Comparison of ENCODE assay signal across 28 cellular contexts in the genomic region with DNA sequence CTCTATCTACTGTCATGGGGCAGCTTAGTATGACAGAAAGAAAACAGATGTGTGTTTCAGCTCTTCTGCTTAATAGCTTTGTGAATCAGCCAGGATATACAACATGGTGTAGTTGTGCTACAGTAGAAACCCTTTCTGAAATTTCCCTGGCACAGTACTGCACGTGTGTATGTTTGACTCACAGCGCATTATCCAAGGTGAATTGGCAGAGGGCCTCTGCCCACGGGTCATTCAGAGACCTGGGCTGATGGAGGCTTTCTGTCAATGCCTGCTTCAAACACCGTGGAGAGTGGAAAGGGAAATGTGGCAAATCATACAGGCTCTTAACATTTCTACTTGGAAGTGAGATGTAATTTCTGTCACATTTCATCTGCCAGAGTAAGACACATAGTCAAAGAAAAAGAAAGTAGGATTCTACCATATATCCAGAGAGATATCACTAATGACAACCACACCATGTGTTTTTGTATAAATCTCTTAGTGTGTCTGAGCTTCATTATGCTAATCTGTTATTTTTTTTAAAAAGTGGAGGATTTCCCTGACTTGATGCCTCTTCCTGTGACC.
"Had no signal": no experiment of that assay in that cellular context is flagged by ENCODE, and none has a peak within 500 bp of the region (broad histone marks: within the 10 kb centered on the region; RNA-seq: fewer than 3 reads in every experiment).

No MANE protein-coding gene starts in this region.

- H3K9me3 ChIP-seq: Peyer's patch, SJCRH30 had no signal

- DNase-seq: activated CD4-positive, alpha-beta T cell treated with anti-CD3 and anti-CD28 coated beads, Interleukin-2, amount 10 ng/mL, durations not matched to agents 24 days and 14 days; activated CD4-positive, alpha-beta T cell treated with anti-CD3 and anti-CD28 coated beads, Interleukin-2, amount 50 U/mL, for 4 hours; activated CD8-positive, alpha-beta T cell treated with anti-CD3 and anti-CD28 coated beads for 36 hours; activated effector memory CD4-positive, alpha-beta T cell treated with anti-CD3 and anti-CD28 coated beads, Interleukin-2, amount 50 U/mL, for 16 hours; activated naive CD4-positive, alpha-beta T cell; activated naive CD4-positive, alpha-beta T cell treated with anti-CD3 and anti-CD28 coated beads, Interleukin-2, amount 50 U/mL, for 16 hours; activated naive CD8-positive, alpha-beta T cell treated with anti-CD3 and anti-CD28 coated beads for 36 hours; activated T-cell treated with anti-CD3 and anti-CD28 coated beads, Interleukin-2, amount 50 U/mL, for 1 hour; activated T-cell treated with anti-CD3 and anti-CD28 coated beads, Interleukin-2, amount 50 U/mL, for 72 hours; amniotic stem cell; aorta; brain microvascular endothelial cell; Karpas-422; KBM-7; NCI-H1436 treated with DMSO at 0.1 percent for 48 hours; NCI-H1694 treated with DMSO at 0.1 percent for 48 hours; NCI-H2029; NCI-H345; NCI-H524 treated with DMSO at 0.1 percent for 48 hours; NCI-H748 treated with DMSO at 0.1 percent for 48 hours; NK-92 treated with Interleukin-12 subunit alpha and Interleukin-12 subunit beta, amount 100 ng/mL, for 24 hours; PC-3; Peyer's patch; RPMI8226; SJCRH30 had no signal

- H3K27me3 ChIP-seq: brain microvascular endothelial cell, Peyer's patch, SJCRH30 had no signal

- H3K27ac ChIP-seq: brain microvascular endothelial cell, Peyer's patch, SJCRH30, SK-N-MC had no signal

- H3K36me3 ChIP-seq: brain microvascular endothelial cell, Peyer's patch, SJCRH30 had no signal

- ATAC-seq: activated CD8-positive, alpha-beta T cell treated with anti-CD3 and anti-CD28 coated beads for 36 hours; activated T-cell treated with anti-CD3 and anti-CD28 coated beads, Interleukin-2, amount 50 U/mL, for 72 hours; activated T-helper 17 cell treated with anti-CD3 and anti-CD28 coated beads, Interleukin-2, amount 50 U/mL, for 72 hours; PC-3 had no signal

- FAIRE-seq: TTC549 had no signal

- H3K4me3 ChIP-seq: Peyer's patch, SJCRH30, SK-N-MC had no signal

- H3K4me1 ChIP-seq: Peyer's patch, SJCRH30 had no signal
